ENCODE assay signal across 8 cellular contexts in genomic region chr16:28326881-28327610, GRCh38. TPM values are rescaled to one million over a fixed set of nuclear protein-coding genes. Genes with fewer than 3 reads are reported as not detected.
DNase-seq lines count a peak whose midpoint lies in the region; ATAC-seq and TF ChIP-seq lines count a peak whose summit lies in the region.

No MANE protein-coding gene starts in this region.

- H3K4me3 Mint-ChIP-seq in T-helper 17 cell: no peak overlapping the region

- no peaks in the 10 kb centered on the region for H3K27me3 Mint-ChIP-seq in T-helper 17 cell

- no peaks in the 10 kb centered on the region for H3K27me3 ChIP-seq in adrenal gland

- no peak for TF ChIP-seq POLR2A in adrenal gland (IDR thresholded peaks at IDR 0.05)

- peaks cover 11% of the 10 kb centered on the region for H3K4me1 Mint-ChIP-seq in T-helper 17 cell

- H3K36me3 ChIP-seq in adrenal gland (replicated peaks in 1 of 2): no peaks in the 10 kb centered on the region

- no peaks in the 10 kb centered on the region for H3K36me3 Mint-ChIP-seq in T-helper 17 cell (ENCODE audit: low read depth)

- 51 to 61% (median 56%) methylated on average over 12 of the region's 12 CpGs for WGBS in adrenal gland, 4 donors

- no peak overlapping the region for H3K4me3 ChIP-seq in adrenal gland

- peak; percentile 37 to 75 (median 67) for TF ChIP-seq CTCF in adrenal gland (IDR thresholded peaks at IDR 0.05)

- no peak overlapping the region for H3K27ac ChIP-seq in adrenal gland

- no peaks in the 10 kb centered on the region for H3K4me1 ChIP-seq in adrenal gland (replicated peaks in 1 of 2)

- ATAC-seq in T-helper 17 cell (peak; percentile 92), GM21526 (IDR thresholded peaks at IDR 0.05; ENCODE audit: low FRiP score, unreplicated experiment) (no peak), HG02840 (IDR thresholded peaks at IDR 0.05; ENCODE audit: low FRiP score, unreplicated experiment) (no peak)

- intact Hi-C loops in adrenal gland (cut with DNase I): loop anchor here in 1 of 2 donors (10.0 kb wide), 1 partner anchor 218 kb away; no protein-coding TSS in a partner anchor

- H3K9me3 ChIP-seq in T-helper 17 cell (ENCODE audit: control insufficient read depth, low read length, poor library complexity, severe bottlenecking): no peaks in the 10 kb centered on the region
- no peaks in the 10 kb centered on the region for H3K9me3 ChIP-seq in adrenal gland (replicated peaks in 1 of 3)

- DNase-seq in DMS153 treated with DMSO at 0.1 percent for 48 hours (lab: John Stamatoyannopoulos, UW; ENCODE audit: unreplicated experiment) (peak; percentile 8), HuH-7.5 (ENCODE audit: low spot score) (peak; percentile 86), T-helper 17 cell (peak; percentile 28 to 57 (median 37)), adrenal gland (peak; percentile 32 to 69 (median 62)), iPS DF 4.7 (ENCODE audit: extremely low read depth, low spot score) (peak; percentile 33)
- peak; percentile 38 to 54 (median 49) for DNase-seq in stimulated activated CD4-positive, alpha-beta T cell treated with anti-CD3 and anti-CD28 coated beads, Interleukin-1b, Interleukin-23, amount 100 ng/mL, for 24 hours (ENCODE audit: low read depth in 4 of 4, low spot score in 1 of 4)

- H3K27ac Mint-ChIP-seq in T-helper 17 cell: no peak overlapping the region

RNA-seq across cellular contexts. Expression of gene SBK1, which starts 34.7 kb away (rescaled TPM):
- total RNA-seq in T-helper 17 cell: 10 to 100 TPM; 14.7 to 17.7 TPM
- total RNA-seq in adrenal gland: 1 to 10 TPM; 1.6 to 6.9 (median 4.1) TPM
- polyA plus RNA-seq in adrenal gland: 1 to 10 TPM in 2 of 3 donors, under 1 TPM in 1; 0.57 to 4.7 (median 2.7) TPM

RNA-seq across cellular contexts. Expression of gene NPIPB6, which starts 36.3 kb away (rescaled TPM):
- 1 to 10 TPM; 3.2 to 5.9 TPM for total RNA-seq in T-helper 17 cell
- 1 to 10 TPM in 3 of 8 donors, under 1 TPM in 2, not detected in 3; 0.28 to 1.6 (median 1.2) TPM for total RNA-seq in adrenal gland
- polyA plus RNA-seq in adrenal gland: 1 to 10 TPM in 1 of 3 donors, under 1 TPM in 2; 0.18 to 1.1 (median 0.54) TPM

Comparison
In these comparisons a context has a peak if more than half of its experiments do, and no peak if none do; other contexts are left out.
1. DNase-seq: peak in every context shown above with its lines; median percentile 86 in HuH-7.5; 62 in adrenal gland; 49 in stimulated activated CD4-positive, alpha-beta T cell treated with anti-CD3 and anti-CD28 coated beads, Interleukin-1b, Interleukin-23, amount 100 ng/mL, for 24 hours; 37 in T-helper 17 cell; 33 in iPS DF 4.7; 8 in DMS153 treated with DMSO at 0.1 percent for 48 hours.